In genomic region chr11:82003671-82004148, GRCh38 we compare ENCODE assay signal across 11 cellular contexts.
DNase-seq lines count a peak whose midpoint lies in the region; ATAC-seq and TF ChIP-seq lines count a peak whose summit lies in the region.
"Had no signal": no experiment of that assay in that cellular context is flagged by ENCODE, and none has a peak within 500 bp of the region (broad histone marks: within the 10 kb centered on the region; RNA-seq: fewer than 3 reads in every experiment).

No MANE protein-coding gene starts in this region.

- peak overlapping the region; percentile 60 for H3K27ac Mint-ChIP-seq in activated T-cell treated with anti-CD3 and anti-CD28 coated beads, Interleukin-2, amount 50 U/mL, for 72 hours

- H3K4me3 ChIP-seq in kidney epithelial cell (ENCODE audit: low read depth, low read length) (no peak overlapping the region), tibial artery (no peak overlapping the region)
- H3K4me3 ChIP-seq: GM12878, stomach had no signal

- no peaks in the 10 kb centered on the region for H3K9me3 Mint-ChIP-seq in activated T-cell treated with anti-CD3 and anti-CD28 coated beads, Interleukin-2, amount 50 U/mL, for 72 hours

- peak; percentile 66 for ATAC-seq in activated T-cell treated with anti-CD3 and anti-CD28 coated beads, Interleukin-2, amount 50 U/mL, for 72 hours (replicated peaks in 1 of 2)
- ATAC-seq: GM12878 had no signal

- DNase-seq in AG09319 (ENCODE audit: extremely low read depth, low read depth) = peak; percentile 4
- peak; percentile 73 for DNase-seq in DMS53 treated with DMSO at 0.1 percent for 48 hours (lab: John Stamatoyannopoulos, UW; ENCODE audit: unreplicated experiment)
- peak in 1 of 2 donors; percentile 32 for DNase-seq in activated T-cell treated with anti-CD3 and anti-CD28 coated beads, Interleukin-2, amount 50 U/mL, for 72 hours
- DNase-seq in kidney epithelial cell (ENCODE audit: low read depth) = peak; percentile 5
- no peak for DNase-seq in tibial artery
- no peak for DNase-seq in DMS153 treated with DMSO at 0.1 percent for 48 hours (lab: John Stamatoyannopoulos, UW; ENCODE audit: unreplicated experiment)
- no peak for DNase-seq in NCI-H2107 (lab: John Stamatoyannopoulos, UW)
- DNase-seq: RPMI8226, stomach had no signal

- no peaks in the 10 kb centered on the region for H3K9me3 ChIP-seq in tibial artery
- H3K9me3 ChIP-seq: neutrophil had no signal

- intact Hi-C loops in tibial artery (cut with DNase I; ENCODE audit: low total_unique reads) = no loop called here

- H3K27me3 Mint-ChIP-seq in activated T-cell treated with anti-CD3 and anti-CD28 coated beads, Interleukin-2, amount 50 U/mL, for 72 hours (ENCODE audit: low read depth) = no peaks in the 10 kb centered on the region

- peaks cover 0 to 1% of the 10 kb centered on the region in 2 donors for H3K36me3 Mint-ChIP-seq in activated T-cell treated with anti-CD3 and anti-CD28 coated beads, Interleukin-2, amount 50 U/mL, for 72 hours (ENCODE audit: insufficient read depth in 2 of 2)

- no peaks in the 10 kb centered on the region for H3K27me3 ChIP-seq in kidney epithelial cell (ENCODE audit: control insufficient read depth, insufficient read depth, low read length)
- H3K27me3 ChIP-seq in tibial artery = no peaks in the 10 kb centered on the region
- H3K27me3 ChIP-seq: neutrophil, stomach had no signal

- TF ChIP-seq CTCF in AG09319 (IDR thresholded peaks at IDR 0.05; ENCODE audit: low read depth, low read length) (no peak), kidney epithelial cell (IDR thresholded peaks at IDR 0.05; ENCODE audit: insufficient read depth, low read length, poor library complexity, severe bottlenecking) (no peak), tibial artery (IDR thresholded peaks at IDR 0.05) (no peak)

- peak overlapping the region; percentile 11 to 28 for H3K4me3 Mint-ChIP-seq in activated T-cell treated with anti-CD3 and anti-CD28 coated beads, Interleukin-2, amount 50 U/mL, for 72 hours

- H3K36me3 ChIP-seq in kidney epithelial cell (ENCODE audit: control insufficient read depth, insufficient read depth, low read length) (no peaks in the 10 kb centered on the region), tibial artery (no peaks in the 10 kb centered on the region)
- H3K36me3 ChIP-seq: neutrophil, stomach had no signal

- peaks cover 32% of the 10 kb centered on the region for H3K4me1 Mint-ChIP-seq in activated T-cell treated with anti-CD3 and anti-CD28 coated beads, Interleukin-2, amount 50 U/mL, for 72 hours (ENCODE audit: low read depth)

- no peak overlapping the region for H3K27ac ChIP-seq in tibial artery
- H3K27ac ChIP-seq: neutrophil, stomach had no signal

- peaks cover 0 to 8% (median 0%) of the 10 kb centered on the region in 4 donors for H3K4me1 ChIP-seq in tibial artery
- H3K4me1 ChIP-seq: stomach had no signal

Comparison
In these comparisons a context has a peak if more than half of its experiments do, and no peak if none do; other contexts are left out.
1. DNase-seq: peak in AG09319 (single experiment), DMS53 treated with DMSO at 0.1 percent for 48 hours (single experiment) and kidney epithelial cell (single experiment); none in tibial artery (0 of 2), DMS153 treated with DMSO at 0.1 percent for 48 hours (single experiment) and NCI-H2107 (single experiment).